5 cellular contexts compared by ENCODE assay signal in genomic region chr6:6300383-6300782, GRCh38. TPM values are rescaled to one million over a fixed set of nuclear protein-coding genes. Genes with fewer than 3 reads are reported as not detected.
"Had no signal": no experiment of that assay in that cellular context is flagged by ENCODE, and none has a peak within 500 bp of the region (broad histone marks: within the 10 kb centered on the region; RNA-seq: fewer than 3 reads in every experiment).

No MANE protein-coding gene starts in this region.

RNA-seq across cellular contexts. Expression of gene F13A1, which starts 20.1 kb away (rescaled TPM):
- total RNA-seq: PC-3; PC-9; RPMI7951; T-helper 1 cell treated with Interleukin-12 subunit alpha and Interleukin-12 subunit beta and Interleukin-4 antibody, amounts not matched to agents 30 ng/mL and 1 ng/mL, for 36 hours had no signal
- polyA plus RNA-seq: SK-N-SH had no signal
